ENCODE assay signal across 12 cellular contexts in the genomic region with DNA sequence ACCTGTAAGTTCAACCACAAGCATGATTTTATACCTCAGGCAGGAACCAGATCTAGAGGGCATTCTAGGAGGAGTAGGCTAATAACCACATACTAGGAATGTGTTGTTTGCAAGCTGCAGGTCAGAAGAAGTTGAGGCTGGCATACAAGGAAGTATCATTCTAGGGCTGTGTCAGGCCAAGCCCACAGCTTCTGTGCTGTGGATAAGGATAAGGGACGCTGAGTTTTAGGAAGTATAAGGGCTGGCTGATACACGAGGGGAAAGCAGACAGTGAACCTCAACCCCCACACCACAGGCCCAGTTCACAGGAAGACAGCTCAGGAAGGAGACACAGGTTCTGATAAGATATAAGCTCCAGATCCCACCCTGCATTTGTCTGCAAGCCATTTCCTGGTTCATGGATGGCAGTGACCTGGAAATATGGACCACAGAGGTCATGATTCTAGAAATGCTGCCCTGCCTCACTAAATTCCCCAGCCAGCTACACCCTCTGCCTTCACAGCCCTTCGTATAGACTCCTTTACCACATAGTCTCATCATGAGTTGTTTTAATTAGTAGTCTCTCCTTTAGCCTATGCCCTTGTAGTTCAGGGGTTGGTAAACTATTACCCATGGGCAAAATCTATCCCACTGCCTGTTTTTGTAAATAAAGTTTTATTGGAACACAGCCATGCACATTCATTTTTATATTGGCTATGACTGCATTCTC.
A peak's percentile ranks its signal among the peaks of the same experiment; 100 is the strongest.
DNase-seq lines count a peak whose midpoint lies in the region; ATAC-seq and FAIRE-seq lines count a peak whose summit lies in the region.
"Had no signal": no experiment of that assay in that cellular context is flagged by ENCODE, and none has a peak within 500 bp of the region (broad histone marks: within the 10 kb centered on the region; RNA-seq: fewer than 3 reads in every experiment).

No MANE protein-coding gene starts in this region.

- DNase-seq in DMS53 (lab: John Stamatoyannopoulos, UW) (peak; percentile 33), DMS53 treated with DMSO at 0.1 percent for 48 hours (lab: John Stamatoyannopoulos, UW; ENCODE audit: unreplicated experiment) (no peak), RCC 7860 (ENCODE audit: low spot score) (peak; percentile 24), H7 (no peak)
- DNase-seq in stimulated activated effector memory CD8-positive, alpha-beta T cell treated with anti-CD3 and anti-CD28 coated beads, Interleukin-12 subunit alpha, Interleukin-12 subunit beta, amount 100 ng/mL, for 72 hours (ENCODE audit: low spot score in 2 of 2), result no peak
- DNase-seq: effector CD8-positive, alpha-beta T cell; head of caudate nucleus; NCI-H2081 had no signal

- no peaks in the 10 kb centered on the region for H3K9me3 Mint-ChIP-seq in stimulated activated effector memory CD8-positive, alpha-beta T cell treated with anti-CD3 and anti-CD28 coated beads, Interleukin-12 subunit alpha, Interleukin-12 subunit beta, amount 100 ng/mL, for 72 hours

- ATAC-seq in esophagus mucosa (peak; percentile 72), HG03442 (IDR thresholded peaks at IDR 0.05; ENCODE audit: unreplicated experiment) (no peak), HG03159 (IDR thresholded peaks at IDR 0.05; ENCODE audit: unreplicated experiment) (no peak)
- peak; percentile 35 for ATAC-seq in stimulated activated effector memory CD8-positive, alpha-beta T cell treated with anti-CD3 and anti-CD28 coated beads, Interleukin-12 subunit alpha, Interleukin-12 subunit beta, amount 100 ng/mL, for 72 hours

- no peak overlapping the region for H3K27ac Mint-ChIP-seq in stimulated activated effector memory CD8-positive, alpha-beta T cell treated with anti-CD3 and anti-CD28 coated beads, Interleukin-12 subunit alpha, Interleukin-12 subunit beta, amount 100 ng/mL, for 72 hours

- no peak overlapping the region for H3K4me3 ChIP-seq in H7 (ENCODE audit: insufficient read depth, low read depth, low read length)

- H3K36me3 ChIP-seq in H7 (replicated peaks; ENCODE audit: control insufficient read depth, insufficient read depth, low read length), result no peaks in the 10 kb centered on the region

- no peaks in the 10 kb centered on the region for H3K4me1 Mint-ChIP-seq in stimulated activated effector memory CD8-positive, alpha-beta T cell treated with anti-CD3 and anti-CD28 coated beads, Interleukin-12 subunit alpha, Interleukin-12 subunit beta, amount 100 ng/mL, for 72 hours

- H3K36me3 Mint-ChIP-seq in stimulated activated effector memory CD8-positive, alpha-beta T cell treated with anti-CD3 and anti-CD28 coated beads, Interleukin-12 subunit alpha, Interleukin-12 subunit beta, amount 100 ng/mL, for 72 hours, result no peaks in the 10 kb centered on the region

- FAIRE-seq in RCC 7860 (lab: Jason Lieb, UNC), result no peak
- FAIRE-seq: TTC549 had no signal

- no peaks in the 10 kb centered on the region for H3K27me3 ChIP-seq in H7 (ENCODE audit: control insufficient read depth, insufficient read depth, low read length)

- no peak overlapping the region for H3K4me3 Mint-ChIP-seq in stimulated activated effector memory CD8-positive, alpha-beta T cell treated with anti-CD3 and anti-CD28 coated beads, Interleukin-12 subunit alpha, Interleukin-12 subunit beta, amount 100 ng/mL, for 72 hours

Comparison
In these comparisons a context has a peak if more than half of its experiments do, and no peak if none do; other contexts are left out.
1. DNase-seq: peak in DMS53 (single experiment) and RCC 7860 (single experiment); none in DMS53 treated with DMSO at 0.1 percent for 48 hours (single experiment), stimulated activated effector memory CD8-positive, alpha-beta T cell treated with anti-CD3 and anti-CD28 coated beads, Interleukin-12 subunit alpha, Interleukin-12 subunit beta, amount 100 ng/mL, for 72 hours (0 of 2) and H7 (single experiment).
2. ATAC-seq: peak in esophagus mucosa (single experiment) and stimulated activated effector memory CD8-positive, alpha-beta T cell treated with anti-CD3 and anti-CD28 coated beads, Interleukin-12 subunit alpha, Interleukin-12 subunit beta, amount 100 ng/mL, for 72 hours (single experiment); none in HG03442 (single experiment) and HG03159 (single experiment).